Comparison of ENCODE assay signal across 19 cellular contexts in the genomic region with DNA sequence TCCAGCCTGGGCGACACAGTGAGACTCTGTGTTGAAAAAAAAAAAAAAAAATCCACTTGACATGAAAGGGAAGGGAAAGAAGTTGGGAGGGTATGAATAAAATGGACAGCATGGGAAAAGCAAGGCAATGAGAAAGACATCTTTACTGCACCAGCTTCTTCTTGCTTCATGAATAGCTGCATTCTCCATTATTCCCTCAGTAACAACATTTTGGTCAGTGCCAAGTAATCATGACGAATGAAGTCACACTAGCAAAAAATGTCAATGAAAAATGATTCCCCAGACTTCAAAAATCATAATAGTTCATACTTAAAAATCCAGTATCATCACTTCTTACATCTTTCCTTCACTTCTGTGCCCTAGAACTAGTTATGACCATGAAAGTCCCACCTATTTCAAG. TPM values are rescaled to one million over a fixed set of nuclear protein-coding genes. Genes with fewer than 3 reads are reported as not detected.
A peak's percentile ranks its signal among the peaks of the same experiment; 100 is the strongest.
DNase-seq lines count a peak whose midpoint lies in the region; ATAC-seq and TF ChIP-seq lines count a peak whose summit lies in the region.
"Had no signal": no experiment of that assay in that cellular context is flagged by ENCODE, and none has a peak within 500 bp of the region (broad histone marks: within the 10 kb centered on the region; RNA-seq: fewer than 3 reads in every experiment).

No MANE protein-coding gene starts in this region.

- peaks cover 0 to 100% (median 90%) of the 10 kb centered on the region in 9 donors for H3K36me3 ChIP-seq in heart left ventricle
- peaks cover 54% of the 10 kb centered on the region for H3K36me3 ChIP-seq in right atrium auricular region

- no peak overlapping the region for H3K27ac ChIP-seq in heart left ventricle
- no peak overlapping the region for H3K27ac ChIP-seq in right atrium auricular region
- H3K27ac ChIP-seq: 22Rv1 had no signal

- peaks cover 87% of the 10 kb centered on the region for H3K36me3 Mint-ChIP-seq in activated T-cell treated with anti-CD3 and anti-CD28 coated beads, Interleukin-2, amount 50 U/mL, for 24 hours (ENCODE audit: low read depth)

- no peak overlapping the region for H3K4me3 Mint-ChIP-seq in activated T-cell treated with anti-CD3 and anti-CD28 coated beads, Interleukin-2, amount 50 U/mL, for 24 hours
- H3K4me3 Mint-ChIP-seq: CD4-positive, alpha-beta T cell had no signal

- 74 to 94% (median 79%) methylated on average over 2 of the region's 2 CpGs for WGBS in heart left ventricle, 4 donors

- no peaks in the 10 kb centered on the region for H3K9me3 ChIP-seq in heart left ventricle
- H3K9me3 ChIP-seq in right atrium auricular region, result no peaks in the 10 kb centered on the region
- H3K9me3 ChIP-seq: BE2C had no signal

- H3K4me1 Mint-ChIP-seq in activated T-cell treated with anti-CD3 and anti-CD28 coated beads, Interleukin-2, amount 50 U/mL, for 24 hours (ENCODE audit: low read depth), result peaks cover 4% of the 10 kb centered on the region

- H3K9me3 Mint-ChIP-seq in activated T-cell treated with anti-CD3 and anti-CD28 coated beads, Interleukin-2, amount 50 U/mL, for 24 hours, result no peaks in the 10 kb centered on the region
- H3K9me3 Mint-ChIP-seq: CD4-positive, alpha-beta T cell had no signal

- no peak overlapping the region for H3K4me3 ChIP-seq in heart left ventricle
- no peak overlapping the region for H3K4me3 ChIP-seq in right atrium auricular region

- peak overlapping the region; percentile 19 for H3K27ac Mint-ChIP-seq in activated T-cell treated with anti-CD3 and anti-CD28 coated beads, Interleukin-2, amount 50 U/mL, for 24 hours
- H3K27ac Mint-ChIP-seq: CD4-positive, alpha-beta T cell had no signal

- no peaks in the 10 kb centered on the region for H3K27me3 Mint-ChIP-seq in activated T-cell treated with anti-CD3 and anti-CD28 coated beads, Interleukin-2, amount 50 U/mL, for 24 hours
- H3K27me3 Mint-ChIP-seq: CD4-positive, alpha-beta T cell had no signal

- DNase-seq in activated T-cell treated with anti-CD3 and anti-CD28 coated beads, Interleukin-2, amount 50 U/mL, for 24 hours, result no peak
- DNase-seq in activated T-cell treated with anti-CD3 and anti-CD28 coated beads, Interleukin-2, amount 50 U/mL, for 48 hours, result no peak
- DNase-seq in foreskin melanocyte (peak; percentile 66), pons (ENCODE audit: low spot score) (peak; percentile 82), heart left ventricle (no peak), right atrium auricular region (ENCODE audit: low spot score) (no peak)
- DNase-seq: BE2C; Calu3; CD4-positive, alpha-beta T cell; IMR-90; NCI-H1417 treated with DMSO at 0.1 percent for 48 hours; NCI-H1930; NCI-H226; NCI-H524; NCI-H82; RPMI8226 had no signal

- H3K4me1 ChIP-seq in heart left ventricle (no peaks in the 10 kb centered on the region), right atrium auricular region (no peaks in the 10 kb centered on the region)
- H3K4me1 ChIP-seq: BE2C had no signal

- TF ChIP-seq POLR2A in heart left ventricle (IDR thresholded peaks at IDR 0.05), result no peak

- intact Hi-C loops in heart left ventricle (cut with DNase I), result loop anchor here in 1 of 10 donors (5.0 kb wide), 1 partner anchor 33 kb away; no protein-coding TSS in a partner anchor

- TF ChIP-seq CTCF in heart left ventricle (IDR thresholded peaks at IDR 0.05), result no peak
- no peak for TF ChIP-seq CTCF in right atrium auricular region (IDR thresholded peaks at IDR 0.05)

- ATAC-seq in GM19397 (IDR thresholded peaks at IDR 0.05; ENCODE audit: unreplicated experiment), result no peak
- ATAC-seq in GM19328 (IDR thresholded peaks at IDR 0.05; ENCODE audit: unreplicated experiment), result no peak
- no peak for ATAC-seq in heart left ventricle

- H3K27me3 ChIP-seq in heart left ventricle (no peaks in the 10 kb centered on the region), right atrium auricular region (no peaks in the 10 kb centered on the region)
- H3K27me3 ChIP-seq: BE2C had no signal

RNA-seq across cellular contexts. Expression of gene ADAM17, which starts 30.4 kb away (rescaled TPM):
- total RNA-seq in heart left ventricle, result 10 to 100 TPM in 8 of 9 donors, 1 to 10 TPM in 1; 8.9 to 22.4 (median 15.1) TPM
- 10 to 100 TPM in 1 of 2 donors, 1 to 10 TPM in 1; 6.5 to 12.1 TPM for polyA plus RNA-seq in heart left ventricle
- total RNA-seq in right atrium auricular region, result 10 to 100 TPM; 12.2 to 16.4 TPM

RNA-seq across cellular contexts. Expression of gene IAH1, which starts 50.9 kb away (rescaled TPM):
- 100 to 1,000 TPM in 1 of 9 donors, 10 to 100 TPM in 8; 58.4 to 101 (median 78.0) TPM for total RNA-seq in heart left ventricle
- polyA plus RNA-seq in heart left ventricle, result 100 to 1,000 TPM in 1 of 2 donors, 10 to 100 TPM in 1; 51.6 to 124 TPM
- total RNA-seq in right atrium auricular region, result 10 to 100 TPM; 45.9 to 71.0 TPM

Comparison
In these comparisons a context has a peak if more than half of its experiments do, and no peak if none do; other contexts are left out.
1. DNase-seq: peak in foreskin melanocyte (single experiment) and pons (single experiment); none in activated T-cell treated with anti-CD3 and anti-CD28 coated beads, Interleukin-2, amount 50 U/mL, for 24 hours (single experiment), activated T-cell treated with anti-CD3 and anti-CD28 coated beads, Interleukin-2, amount 50 U/mL, for 48 hours (0 of 2), heart left ventricle (0 of 5) and right atrium auricular region (single experiment).